Comparison of ENCODE assay signal across 7 cellular contexts in genomic region chr3:77479021-77479420, GRCh38.
"Had no signal": no experiment of that assay in that cellular context is flagged by ENCODE, and none has a peak within 500 bp of the region (broad histone marks: within the 10 kb centered on the region; RNA-seq: fewer than 3 reads in every experiment).

No MANE protein-coding gene starts in this region.

- H3K27me3 Mint-ChIP-seq: IgD-negative memory B cell had no signal

- H3K27ac Mint-ChIP-seq: IgD-negative memory B cell had no signal

- H3K27ac ChIP-seq: HL-60 had no signal

- DNase-seq: IMR-90, KBM-7, KG1 had no signal

- H3K36me3 Mint-ChIP-seq: IgD-negative memory B cell had no signal

- H3K4me3 ChIP-seq: K562 had no signal

- H3K4me1 Mint-ChIP-seq: IgD-negative memory B cell had no signal

- H3K4me3 Mint-ChIP-seq: IgD-negative memory B cell had no signal

- ATAC-seq: HepG2, K562 had no signal
